Comparison of ENCODE assay signal across 9 cellular contexts in genomic region chr5:141641634-141642278, GRCh38. TPM values are rescaled to one million over a fixed set of nuclear protein-coding genes. Genes with fewer than 3 reads are reported as not detected.
DNase-seq lines count a peak whose midpoint lies in the region; ATAC-seq and TF ChIP-seq lines count a peak whose summit lies in the region.
"Had no signal": no experiment of that assay in that cellular context is flagged by ENCODE, and none has a peak within 500 bp of the region (broad histone marks: within the 10 kb centered on the region; RNA-seq: fewer than 3 reads in every experiment).

No MANE protein-coding gene starts in this region.

- H3K36me3 ChIP-seq in endodermal cell (ENCODE audit: control insufficient read depth, insufficient read depth, low read length): peaks cover 7% of the 10 kb centered on the region

- no peak overlapping the region for H3K27ac ChIP-seq in endodermal cell (ENCODE audit: low read depth, low read length)

- H3K9ac ChIP-seq in endodermal cell (ENCODE audit: extremely low read depth, low read length, poor library complexity, severe bottlenecking): no peak overlapping the region

- ATAC-seq in GM21717 (IDR thresholded peaks at IDR 0.05; ENCODE audit: unreplicated experiment) (peak; percentile 45), HG03097 (IDR thresholded peaks at IDR 0.05; ENCODE audit: low FRiP score, unreplicated experiment) (no peak)

- 97% methylated on average over 2 of the region's 2 CpGs; no CpG with 5 or more reads in 1 of the 2 experiments for WGBS in endodermal cell (ENCODE audit: insufficient coverage in 1 of 2, insufficient read length in 1 of 2), 2 experiments

- no peaks in the 10 kb centered on the region for H3K9me3 ChIP-seq in endodermal cell (ENCODE audit: control insufficient read depth, low read length)

- H3K27me3 Mint-ChIP-seq in endodermal cell (ENCODE audit: insufficient read depth): peaks cover 6% of the 10 kb centered on the region

- peaks cover 4% of the 10 kb centered on the region for H3K4me1 Mint-ChIP-seq in endodermal cell
- H3K4me1 Mint-ChIP-seq: nephron had no signal

- H3K27ac Mint-ChIP-seq in endodermal cell: no peak overlapping the region
- H3K27ac Mint-ChIP-seq: nephron had no signal

- peaks cover 12% of the 10 kb centered on the region for H3K27me3 ChIP-seq in endodermal cell (ENCODE audit: control insufficient read depth, insufficient read depth, low read length, poor library complexity, severe bottlenecking)

- peaks cover 19% of the 10 kb centered on the region for H3K36me3 Mint-ChIP-seq in endodermal cell (ENCODE audit: low read depth)

- H3K4me1 ChIP-seq in endodermal cell (ENCODE audit: control insufficient read depth, insufficient read depth, low read length): no peaks in the 10 kb centered on the region

- DNase-seq in M059J (ENCODE audit: low read depth) (peak; percentile 86), endodermal cell (no peak), hippocampal formation (lab: John Stamatoyannopoulos, UW) (no peak), NCI-H1105 treated with DMSO at 0.1 percent for 48 hours (lab: John Stamatoyannopoulos, UW) (no peak)
- DNase-seq in stimulated activated CD4-positive, alpha-beta T cell treated with anti-CD3 and anti-CD28 coated beads, Interleukin-4, amount 100 ng/mL, for 1 hour: no peak

- H3K9me3 Mint-ChIP-seq in endodermal cell: no peaks in the 10 kb centered on the region
- H3K9me3 Mint-ChIP-seq: nephron had no signal

- H3K4me3 Mint-ChIP-seq in endodermal cell: no peak overlapping the region
- H3K4me3 Mint-ChIP-seq: nephron had no signal

- no peak overlapping the region for H3K4me3 ChIP-seq in endodermal cell (ENCODE audit: low read length)

- peak; percentile 39 for TF ChIP-seq CTCF in GM12873 (IDR thresholded peaks at IDR 0.05; ENCODE audit: insufficient read depth, low read depth, low read length, missing control alignments)
- TF ChIP-seq CTCF in endodermal cell (conservative IDR thresholded peaks at IDR 0.05): peak; percentile 55

RNA-seq across cellular contexts. Expression of gene RELL2, which starts 5.0 kb away (rescaled TPM):
- 8.3 and 9.0 TPM in 2 replicates for total RNA-seq in M059J (2014; rRNA removed; shearing (Covaris generic))
- 1 to 10 TPM; 3.1 to 6.2 TPM for total RNA-seq in endodermal cell
- 6.4 TPM for polyA plus RNA-seq in endodermal cell (2013, experiment 1 of 2)
- 3.8 TPM for polyA plus RNA-seq in endodermal cell (2013, experiment 2 of 2)

RNA-seq across cellular contexts. Expression of gene HDAC3, which starts 5.1 kb away (rescaled TPM):
- 78.2 and 88.4 TPM in 2 replicates for total RNA-seq in M059J (2014; rRNA removed; shearing (Covaris generic))
- total RNA-seq in endodermal cell: 10 to 100 TPM; 73.3 to 78.9 TPM
- polyA plus RNA-seq in endodermal cell (2013, experiment 1 of 2): 91.5 TPM
- 74.8 TPM for polyA plus RNA-seq in endodermal cell (2013, experiment 2 of 2)

RNA-seq across cellular contexts. Expression of gene FCHSD1, which starts 9.5 kb away (rescaled TPM):
- total RNA-seq in M059J (2014; rRNA removed; shearing (Covaris generic)): 11.0 and 18.5 TPM in 2 replicates
- 10 to 100 TPM; 34.8 to 41.7 TPM for total RNA-seq in endodermal cell
- 30.3 TPM for polyA plus RNA-seq in endodermal cell (2013, experiment 1 of 2)
- polyA plus RNA-seq in endodermal cell (2013, experiment 2 of 2): 23.9 TPM

RNA-seq across cellular contexts. Expression of gene DIAPH1, which starts 23.0 kb away (rescaled TPM):
- 32.8 and 77.0 TPM in 2 replicates for total RNA-seq in M059J (2014; rRNA removed; shearing (Covaris generic))
- total RNA-seq in endodermal cell: 100 to 1,000 TPM; 104 to 106 TPM
- polyA plus RNA-seq in endodermal cell (2013, experiment 1 of 2): 55.4 TPM
- 53.9 TPM for polyA plus RNA-seq in endodermal cell (2013, experiment 2 of 2)

RNA-seq across cellular contexts. Expression of gene ARAP3, which starts 40.3 kb away (rescaled TPM):
- total RNA-seq in M059J (2014; rRNA removed; shearing (Covaris generic)): 2.5 and 5.5 TPM in 2 replicates
- 10 to 100 TPM; 32.5 to 41.3 TPM for total RNA-seq in endodermal cell
- polyA plus RNA-seq in endodermal cell (2013, experiment 1 of 2): 29.7 TPM
- polyA plus RNA-seq in endodermal cell (2013, experiment 2 of 2): 27.0 TPM
